In the genomic region with DNA sequence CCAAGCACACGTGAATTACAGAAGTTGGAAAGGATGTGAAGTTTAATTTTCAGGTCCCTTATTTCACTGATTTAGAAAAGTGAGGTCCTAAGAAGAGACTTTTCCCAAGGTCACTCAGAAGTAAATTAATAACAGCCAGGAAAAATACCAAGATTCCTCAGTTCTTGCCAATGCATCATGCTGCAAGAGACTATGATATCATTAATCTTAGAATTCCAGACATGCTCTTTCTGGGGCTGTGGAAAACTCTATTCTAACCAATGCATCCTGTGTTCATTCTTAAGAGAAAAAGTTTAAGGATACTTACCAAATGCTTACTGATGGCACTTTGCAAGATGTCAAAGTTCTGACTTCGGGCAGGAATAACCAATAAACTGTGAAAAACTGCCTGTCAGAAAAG, we compare ENCODE assay signal across 25 cellular contexts. TPM values are rescaled to one million over a fixed set of nuclear protein-coding genes. Genes with fewer than 3 reads are reported as not detected.
A peak's percentile ranks its signal among the peaks of the same experiment; 100 is the strongest.
DNase-seq lines count a peak whose midpoint lies in the region; ATAC-seq and TF ChIP-seq lines count a peak whose summit lies in the region.
"Had no signal": no experiment of that assay in that cellular context is flagged by ENCODE, and none has a peak within 500 bp of the region (broad histone marks: within the 10 kb centered on the region; RNA-seq: fewer than 3 reads in every experiment).

No MANE protein-coding gene starts in this region.

- peaks cover 25% of the 10 kb centered on the region for H3K4me1 Mint-ChIP-seq in chondrocyte (ENCODE audit: low read depth)
- H3K4me1 Mint-ChIP-seq: activated naive CD4-positive, alpha-beta T cell treated with anti-CD3 and anti-CD28 coated beads, Interleukin-2, amount 10 ng/mL, durations not matched to agents 7 days and 5 days had no signal

- TF ChIP-seq CTCF in AG09309 (IDR thresholded peaks at IDR 0.05; ENCODE audit: control insufficient read depth, insufficient read depth, low read depth, low read length, missing control alignments) (no peak), chondrocyte (IDR thresholded peaks at IDR 0.05) (no peak)

- peaks cover 21% of the 10 kb centered on the region for H3K9me3 Mint-ChIP-seq in chondrocyte (ENCODE audit: low read depth)
- H3K9me3 Mint-ChIP-seq: activated naive CD4-positive, alpha-beta T cell treated with anti-CD3 and anti-CD28 coated beads, Interleukin-2, amount 10 ng/mL, durations not matched to agents 7 days and 5 days; natural killer cell had no signal

- no peak for ATAC-seq in GM18867 (IDR thresholded peaks at IDR 0.05; ENCODE audit: unreplicated experiment)
- no peak for ATAC-seq in GM19463 (IDR thresholded peaks at IDR 0.05; ENCODE audit: unreplicated experiment)
- ATAC-seq: gastroesophageal sphincter, GM12878, natural killer cell, right cardiac atrium had no signal

- DNase-seq in AG09309 (ENCODE audit: low read depth) (peak; percentile 13), GM04503 (ENCODE audit: low read depth) (peak; percentile 23), chondrocyte (ENCODE audit: low spot score) (no peak), kidney tubule cell (ENCODE audit: low spot score) (peak; percentile 53), NCI-H187 treated with DMSO at 0.1 percent for 48 hours (lab: John Stamatoyannopoulos, UW) (no peak), cerebellar nuclear complex (lab: John Stamatoyannopoulos, UW) (no peak)
- DNase-seq: activated naive CD4-positive, alpha-beta T cell treated with anti-CD3 and anti-CD28 coated beads, Interleukin-2, amount 10 ng/mL, durations not matched to agents 7 days and 5 days; activated T-cell treated with anti-CD3 and anti-CD28 coated beads, Interleukin-2, amount 50 U/mL, for 48 hours; H9; islet precursor cell; Kasumi-1; natural killer cell; NCI-H187; NCI-H526 treated with DMSO at 0.1 percent for 48 hours; ovary; right cardiac atrium; SJCRH30; stimulated activated CD4-positive, alpha-beta T cell treated with anti-CD3 and anti-CD28 coated beads, Interleukin-4, amount 100 ng/mL, for 24 hours; stimulated activated naive CD4-positive, alpha-beta T cell; T-helper 1 cell; testis had no signal

- peak overlapping the region; percentile 69 for H3K27ac Mint-ChIP-seq in chondrocyte (ENCODE audit: unreplicated experiment)
- H3K27ac Mint-ChIP-seq: activated naive CD4-positive, alpha-beta T cell treated with anti-CD3 and anti-CD28 coated beads, Interleukin-2, amount 10 ng/mL, durations not matched to agents 7 days and 5 days had no signal

- H3K4me3 Mint-ChIP-seq in chondrocyte (ENCODE audit: unreplicated experiment): no peak overlapping the region
- H3K4me3 Mint-ChIP-seq: activated naive CD4-positive, alpha-beta T cell treated with anti-CD3 and anti-CD28 coated beads, Interleukin-2, amount 10 ng/mL, durations not matched to agents 7 days and 5 days; H9; natural killer cell had no signal

- H3K36me3 Mint-ChIP-seq in chondrocyte (ENCODE audit: low read depth): peaks cover 26% of the 10 kb centered on the region

- no peaks in the 10 kb centered on the region for H3K27me3 Mint-ChIP-seq in chondrocyte (ENCODE audit: low read depth)
- H3K27me3 Mint-ChIP-seq: activated naive CD4-positive, alpha-beta T cell treated with anti-CD3 and anti-CD28 coated beads, Interleukin-2, amount 10 ng/mL, durations not matched to agents 7 days and 5 days had no signal

- no peak overlapping the region for H3K4me3 ChIP-seq in AG09309 (ENCODE audit: control insufficient read depth, low read depth, low read length)
- H3K4me3 ChIP-seq: gastroesophageal sphincter, GM12878, ovary, SJCRH30, testis had no signal

RNA-seq across cellular contexts. Expression of gene TEX10, which starts 42.8 kb away (rescaled TPM):
- 14.4 to 15.8 TPM (median 14.6 TPM) in 3 replicates for total RNA-seq in chondrocyte

Comparison
In these comparisons a context has a peak if more than half of its experiments do, and no peak if none do; other contexts are left out.
1. DNase-seq: peak in AG09309 (single experiment), GM04503 (single experiment) and kidney tubule cell (single experiment); none in chondrocyte (single experiment), NCI-H187 treated with DMSO at 0.1 percent for 48 hours (single experiment) and cerebellar nuclear complex (0 of 2).